ENCODE assay signal across 8 cellular contexts in genomic region chr9:5628183-5628529, GRCh38. TPM values are rescaled to one million over a fixed set of nuclear protein-coding genes. Genes with fewer than 3 reads are reported as not detected.
A peak's percentile ranks its signal among the peaks of the same experiment; 100 is the strongest.
DNase-seq lines count a peak whose midpoint lies in the region; ATAC-seq, FAIRE-seq and TF ChIP-seq lines count a peak whose summit lies in the region.

No MANE protein-coding gene starts in this region.

- H3F3A ChIP-seq in SU-DHL-6 (ENCODE audit: insufficient read depth) = peaks cover 24% of the 10 kb centered on the region

- peak overlapping the region; percentile 80 for H2AFZ ChIP-seq in SU-DHL-6 (ENCODE audit: low read depth, low read length, severe bottlenecking)

- intact Hi-C loops in left colon (cut with DNase I, micrococcal nuclease) = no loop called here

- H3K36me3 ChIP-seq in SU-DHL-6 (ENCODE audit: low read length) = no peaks in the 10 kb centered on the region

- peaks cover 80% of the 10 kb centered on the region for H3K79me2 ChIP-seq in SU-DHL-6 (ENCODE audit: insufficient read depth, low read length)

- TF ChIP-seq CTCF in SU-DHL-6 (IDR thresholded peaks at IDR 0.05; ENCODE audit: insufficient read depth, low read length, poor library complexity, severe bottlenecking) = no peak
- TF ChIP-seq CTCF in fibroblast of villous mesenchyme (IDR thresholded peaks at IDR 0.05; ENCODE audit: insufficient read depth, low read depth, low read length) = no peak

- no peaks in the 10 kb centered on the region for H3K9me3 ChIP-seq in SU-DHL-6 (ENCODE audit: insufficient read depth, low read length)

- DNase-seq in GM12892 (ENCODE audit: insufficient read length) = no peak
- DNase-seq in fibroblast of villous mesenchyme (ENCODE audit: low read depth) = no peak
- no peak for DNase-seq in skeletal muscle cell (ENCODE audit: low read depth)
- no peak for DNase-seq in urothelium cell line (ENCODE audit: low spot score)
- no peak for DNase-seq in NCI-H748 (lab: John Stamatoyannopoulos, UW; ENCODE audit: unreplicated experiment)
- no peak for DNase-seq in left colon
- DNase-seq in midbrain (lab: John Stamatoyannopoulos, UW) = no peak

- no peak for ATAC-seq in left colon

- 0 out of 2 replicates have a peak, but pooled peaks have one; percentile 10 for TF ChIP-seq POLR2A in GM12892 (IDR thresholded peaks at IDR 0.05; ENCODE audit: low read depth, low read length)

- H3K9me2 ChIP-seq in SU-DHL-6 (replicated peaks; ENCODE audit: insufficient read depth, low read length) = no peaks in the 10 kb centered on the region

- H3K9ac ChIP-seq in SU-DHL-6 (ENCODE audit: low read length) = peak overlapping the region; percentile 90

- FAIRE-seq in GM12892 (lab: Jason Lieb, UNC) (no peak), urothelium cell line (lab: Jason Lieb, UNC) (no peak)

- peak overlapping the region; percentile 98 for H3K27ac ChIP-seq in SU-DHL-6 (ENCODE audit: low read depth, low read length)

- H3K4me3 ChIP-seq in SU-DHL-6 (ENCODE audit: insufficient read depth, low read length, poor library complexity, severe bottlenecking) = peak overlapping the region; percentile 98
- H3K4me3 ChIP-seq in fibroblast of villous mesenchyme (ENCODE audit: low read depth, low read length) = peak overlapping the region; percentile 89
- peak overlapping the region; percentile 94 for H3K4me3 ChIP-seq in skeletal muscle cell (ENCODE audit: low read depth, low read length)

- peaks cover 23% of the 10 kb centered on the region for H4K20me1 ChIP-seq in SU-DHL-6 (ENCODE audit: low read depth, low read length)

- H3K27me3 ChIP-seq in SU-DHL-6 (ENCODE audit: low read length) = no peaks in the 10 kb centered on the region

- peak overlapping the region; percentile 99 for H3K4me2 ChIP-seq in SU-DHL-6 (ENCODE audit: low read depth, low read length, poor library complexity, severe bottlenecking)

RNA-seq across cellular contexts. Expression of gene RIC1, which starts 0.8 kb away (rescaled TPM):
- 16.8 TPM for polyA plus RNA-seq in GM12892 (2012; ENCODE audit: missing spikeins)
- 57.3 and 71.2 TPM in 2 replicates for total RNA-seq in fibroblast of villous mesenchyme
- total RNA-seq in left colon = 10 to 100 TPM; 15.2 to 16.9 TPM
